ENCODE assay signal across 1 cellular context in the genomic region with DNA sequence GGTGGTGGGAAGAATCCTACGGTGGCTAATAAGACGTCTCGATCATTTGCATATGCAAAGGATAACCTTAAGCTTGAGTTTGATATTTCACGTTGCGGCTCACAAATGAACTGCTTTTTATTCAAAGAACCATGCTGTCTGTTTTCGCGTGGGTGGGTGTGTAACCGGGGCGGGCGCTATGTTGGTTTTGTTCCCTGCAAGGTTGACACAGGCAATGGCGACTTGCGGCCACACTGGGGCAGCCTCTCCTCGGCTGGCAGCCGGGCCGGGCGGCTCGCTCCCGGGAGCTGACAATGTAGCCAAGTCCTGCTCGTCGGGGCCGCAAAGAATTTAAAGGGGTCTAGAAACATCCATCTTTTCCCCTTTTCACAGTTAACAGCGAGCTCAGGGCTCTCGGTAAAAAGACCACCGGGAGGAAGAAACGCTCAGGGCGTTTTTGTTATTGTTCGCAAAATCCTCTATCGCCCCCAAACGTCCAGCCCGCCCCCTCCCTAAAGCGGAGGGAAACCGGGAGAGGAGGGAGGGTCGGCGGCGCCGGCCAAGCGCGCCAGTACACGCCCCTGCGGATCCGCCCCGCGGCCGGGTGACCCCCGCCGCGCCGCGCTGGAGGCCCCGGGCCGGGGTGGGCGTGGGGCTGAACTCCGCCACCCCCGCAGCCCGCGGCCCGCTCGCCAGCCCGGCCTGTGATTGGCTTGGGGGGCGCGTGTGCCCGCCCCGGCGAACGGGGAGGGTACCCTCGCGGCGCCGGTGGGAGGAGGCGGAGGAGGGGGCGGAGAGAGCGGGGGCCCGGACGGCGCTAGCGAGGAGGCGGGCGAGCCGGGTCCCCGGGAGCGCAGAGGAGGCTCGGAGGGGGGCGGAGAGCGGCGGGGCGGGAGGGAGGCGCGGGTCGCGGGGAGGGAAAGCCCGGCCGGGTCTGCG.
TF ChIP-seq lines count a peak whose summit lies in the region.

TSS of gene NEDD4L (plus strand) at position 775 of the 918 bp plus-strand sequence. CDS start 435 bp downstream, outside the sequence.

TF ChIP-seq in HEK293, 187 proteins besides CTCF, POLR2A, EP300 and RAD21 (continued from another document and continues in another):
- TF ChIP-seq ZNF354C (tag by site-specific recombination; IDR thresholded peaks at IDR 0.05; ENCODE audit: borderline replicate concordance, low read depth) = no peak
- TF ChIP-seq ZSCAN16 (tag by site-specific recombination; IDR thresholded peaks at IDR 0.05) = no peak
- no peak for TF ChIP-seq ZNF544 (tag by site-specific recombination; IDR thresholded peaks at IDR 0.05)
- no peak for TF ChIP-seq ZNF792 (tag by site-specific recombination; IDR thresholded peaks at IDR 0.05)
- TF ChIP-seq ZNF23 (tag by site-specific recombination; IDR thresholded peaks at IDR 0.05; ENCODE audit: borderline replicate concordance) = no peak
- TF ChIP-seq ZNF362 (tag by site-specific recombination; IDR thresholded peaks at IDR 0.05) = no peak
- TF ChIP-seq ZNF416 (tag by site-specific recombination; IDR thresholded peaks at IDR 0.05) = no peak
- no peak for TF ChIP-seq ZNF174 (tag by site-specific recombination; IDR thresholded peaks at IDR 0.05)
- TF ChIP-seq MEIS1 (CRISPR knock-in tag; IDR thresholded peaks at IDR 0.05; ENCODE audit: borderline replicate concordance) = no peak
- TF ChIP-seq, protein P1, sequence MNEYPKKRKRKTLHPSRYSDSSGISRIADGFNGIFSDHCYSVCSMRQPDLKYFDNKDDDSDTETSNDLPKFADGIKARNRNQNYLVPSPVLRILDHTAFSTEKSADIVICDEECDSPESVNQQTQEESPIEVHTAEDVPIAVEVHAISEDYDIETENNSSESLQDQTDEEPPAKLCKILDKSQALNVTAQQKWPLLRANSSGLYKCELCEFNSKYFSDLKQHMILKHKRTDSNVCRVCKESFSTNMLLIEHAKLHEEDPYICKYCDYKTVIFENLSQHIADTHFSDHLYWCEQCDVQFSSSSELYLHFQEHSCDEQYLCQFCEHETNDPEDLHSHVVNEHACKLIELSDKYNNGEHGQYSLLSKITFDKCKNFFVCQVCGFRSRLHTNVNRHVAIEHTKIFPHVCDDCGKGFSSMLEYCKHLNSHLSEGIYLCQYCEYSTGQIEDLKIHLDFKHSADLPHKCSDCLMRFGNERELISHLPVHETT (tag by site-specific recombination; IDR thresholded peaks at IDR 0.05) = no peak
- TF ChIP-seq ZNF658 (tag by site-specific recombination; IDR thresholded peaks at IDR 0.05) = no peak
- TF ChIP-seq ZNF324 (tag by site-specific recombination; IDR thresholded peaks at IDR 0.05) = no peak
- TF ChIP-seq KLF1 (tag by site-specific recombination; IDR thresholded peaks at IDR 0.05) = 0 out of 2 replicates have a peak, but pooled peaks have one; percentile 37
- TF ChIP-seq, protein P2, sequence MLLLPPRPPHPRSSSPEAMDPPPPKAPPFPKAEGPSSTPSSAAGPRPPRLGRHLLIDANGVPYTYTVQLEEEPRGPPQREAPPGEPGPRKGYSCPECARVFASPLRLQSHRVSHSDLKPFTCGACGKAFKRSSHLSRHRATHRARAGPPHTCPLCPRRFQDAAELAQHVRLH (tag by site-specific recombination; IDR thresholded peaks at IDR 0.05) = no peak
- TF ChIP-seq, protein P3, sequence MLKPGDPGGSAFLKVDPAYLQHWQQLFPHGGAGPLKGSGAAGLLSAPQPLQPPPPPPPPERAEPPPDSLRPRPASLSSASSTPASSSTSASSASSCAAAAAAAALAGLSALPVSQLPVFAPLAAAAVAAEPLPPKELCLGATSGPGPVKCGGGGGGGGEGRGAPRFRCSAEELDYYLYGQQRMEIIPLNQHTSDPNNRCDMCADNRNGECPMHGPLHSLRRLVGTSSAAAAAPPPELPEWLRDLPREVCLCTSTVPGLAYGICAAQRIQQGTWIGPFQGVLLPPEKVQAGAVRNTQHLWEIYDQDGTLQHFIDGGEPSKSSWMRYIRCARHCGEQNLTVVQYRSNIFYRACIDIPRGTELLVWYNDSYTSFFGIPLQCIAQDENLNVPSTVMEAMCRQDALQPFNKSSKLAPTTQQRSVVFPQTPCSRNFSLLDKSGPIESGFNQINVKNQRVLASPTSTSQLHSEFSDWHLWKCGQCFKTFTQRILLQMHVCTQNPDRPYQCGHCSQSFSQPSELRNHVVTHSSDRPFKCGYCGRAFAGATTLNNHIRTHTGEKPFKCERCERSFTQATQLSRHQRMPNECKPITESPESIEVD (tag by site-specific recombination; IDR thresholded peaks at IDR 0.05) = no peak
- peak; percentile 65; the same call in 1 of the 2 replicates for TF ChIP-seq EGR2 (tag by site-specific recombination; IDR thresholded peaks at IDR 0.05; ENCODE audit: low read depth)
- no peak for TF ChIP-seq ZNF558 (tag by site-specific recombination; IDR thresholded peaks at IDR 0.05)
- no peak for TF ChIP-seq HOXA7 (CRISPR knock-in tag; IDR thresholded peaks at IDR 0.05; ENCODE audit: borderline replicate concordance)
- no peak for TF ChIP-seq ZNF518A (tag by site-specific recombination; conservative IDR thresholded peaks at IDR 0.05; ENCODE audit: low read depth)
- TF ChIP-seq ZSCAN30 (tag by site-specific recombination; IDR thresholded peaks at IDR 0.05) = peak; percentile 75
- no peak for TF ChIP-seq HOXC10 (CRISPR knock-in tag; IDR thresholded peaks at IDR 0.05)
- TF ChIP-seq KLF9 (tag by site-specific recombination; IDR thresholded peaks at IDR 0.05; ENCODE audit: low read depth) = peak; percentile 62; the same call in 1 of the 2 replicates
- TF ChIP-seq, protein P4, sequence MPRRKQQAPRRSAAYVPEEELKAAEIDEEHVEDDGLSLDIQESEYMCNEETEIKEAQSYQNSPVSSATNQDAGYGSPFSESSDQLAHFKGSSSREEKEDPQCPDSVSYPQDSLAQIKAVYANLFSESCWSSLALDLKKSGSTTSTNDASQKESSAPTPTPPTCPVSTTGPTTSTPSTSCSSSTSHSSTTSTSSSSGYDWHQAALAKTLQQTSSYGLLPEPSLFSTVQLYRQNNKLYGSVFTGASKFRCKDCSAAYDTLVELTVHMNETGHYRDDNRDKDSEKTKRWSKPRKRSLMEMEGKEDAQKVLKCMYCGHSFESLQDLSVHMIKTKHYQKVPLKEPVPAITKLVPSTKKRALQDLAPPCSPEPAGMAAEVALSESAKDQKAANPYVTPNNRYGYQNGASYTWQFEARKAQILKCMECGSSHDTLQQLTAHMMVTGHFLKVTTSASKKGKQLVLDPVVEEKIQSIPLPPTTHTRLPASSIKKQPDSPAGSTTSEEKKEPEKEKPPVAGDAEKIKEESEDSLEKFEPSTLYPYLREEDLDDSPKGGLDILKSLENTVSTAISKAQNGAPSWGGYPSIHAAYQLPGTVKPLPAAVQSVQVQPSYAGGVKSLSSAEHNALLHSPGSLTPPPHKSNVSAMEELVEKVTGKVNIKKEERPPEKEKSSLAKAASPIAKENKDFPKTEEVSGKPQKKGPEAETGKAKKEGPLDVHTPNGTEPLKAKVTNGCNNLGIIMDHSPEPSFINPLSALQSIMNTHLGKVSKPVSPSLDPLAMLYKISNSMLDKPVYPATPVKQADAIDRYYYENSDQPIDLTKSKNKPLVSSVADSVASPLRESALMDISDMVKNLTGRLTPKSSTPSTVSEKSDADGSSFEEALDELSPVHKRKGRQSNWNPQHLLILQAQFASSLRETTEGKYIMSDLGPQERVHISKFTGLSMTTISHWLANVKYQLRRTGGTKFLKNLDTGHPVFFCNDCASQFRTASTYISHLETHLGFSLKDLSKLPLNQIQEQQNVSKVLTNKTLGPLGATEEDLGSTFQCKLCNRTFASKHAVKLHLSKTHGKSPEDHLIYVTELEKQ (tag by site-specific recombination; IDR thresholded peaks at IDR 0.05; ENCODE audit: borderline replicate concordance) = no peak
- TF ChIP-seq RBAK (tag by site-specific recombination; IDR thresholded peaks at IDR 0.05) = no peak
- TF ChIP-seq MYNN (tag by site-specific recombination; IDR thresholded peaks at IDR 0.05; ENCODE audit: borderline replicate concordance) = no peak
- TF ChIP-seq ZNF707 (tag by site-specific recombination; IDR thresholded peaks at IDR 0.05) = no peak
- no peak for TF ChIP-seq ZNF223 (tag by site-specific recombination; IDR thresholded peaks at IDR 0.05)
- TF ChIP-seq KLF7 (tag by site-specific recombination; IDR thresholded peaks at IDR 0.05; ENCODE audit: borderline replicate concordance) = no peak
- TF ChIP-seq, protein P5, sequence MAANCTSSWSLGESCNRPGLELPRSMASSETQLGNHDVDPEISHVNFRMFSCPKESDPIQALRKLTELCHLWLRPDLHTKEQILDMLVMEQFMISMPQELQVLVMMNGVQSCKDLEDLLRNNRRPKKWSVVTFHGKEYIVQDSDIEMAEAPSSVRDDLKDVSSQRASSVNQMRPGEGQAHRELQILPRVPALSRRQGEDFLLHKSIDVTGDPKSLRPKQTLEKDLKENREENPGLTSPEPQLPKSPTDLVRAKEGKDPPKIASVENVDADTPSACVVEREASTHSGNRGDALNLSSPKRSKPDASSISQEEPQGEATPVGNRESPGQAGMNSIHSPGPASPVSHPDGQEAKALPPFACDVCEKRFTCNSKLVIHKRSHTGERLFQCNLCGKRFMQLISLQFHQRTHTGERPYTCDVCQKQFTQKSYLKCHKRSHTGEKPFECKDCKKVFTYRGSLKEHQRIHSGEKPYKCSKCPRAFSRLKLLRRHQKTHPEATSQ (tag by site-specific recombination; IDR thresholded peaks at IDR 0.05) = no peak
- TF ChIP-seq ZNF132 (tag by site-specific recombination; IDR thresholded peaks at IDR 0.05; ENCODE audit: borderline replicate concordance) = no peak
- TF ChIP-seq, protein P6, sequence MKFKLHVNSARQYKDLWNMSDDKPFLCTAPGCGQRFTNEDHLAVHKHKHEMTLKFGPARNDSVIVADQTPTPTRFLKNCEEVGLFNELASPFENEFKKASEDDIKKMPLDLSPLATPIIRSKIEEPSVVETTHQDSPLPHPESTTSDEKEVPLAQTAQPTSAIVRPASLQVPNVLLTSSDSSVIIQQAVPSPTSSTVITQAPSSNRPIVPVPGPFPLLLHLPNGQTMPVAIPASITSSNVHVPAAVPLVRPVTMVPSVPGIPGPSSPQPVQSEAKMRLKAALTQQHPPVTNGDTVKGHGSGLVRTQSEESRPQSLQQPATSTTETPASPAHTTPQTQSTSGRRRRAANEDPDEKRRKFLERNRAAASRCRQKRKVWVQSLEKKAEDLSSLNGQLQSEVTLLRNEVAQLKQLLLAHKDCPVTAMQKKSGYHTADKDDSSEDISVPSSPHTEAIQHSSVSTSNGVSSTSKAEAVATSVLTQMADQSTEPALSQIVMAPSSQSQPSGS (tag by site-specific recombination; IDR thresholded peaks at IDR 0.05; ENCODE audit: low read depth) = no peak
- TF ChIP-seq ZNF16 (tag by site-specific recombination; IDR thresholded peaks at IDR 0.05; ENCODE audit: low read depth) = no peak
- TF ChIP-seq ZNF211 (tag by site-specific recombination; IDR thresholded peaks at IDR 0.05; ENCODE audit: low read depth) = no peak
- no peak for TF ChIP-seq ZNF311 (tag by site-specific recombination; IDR thresholded peaks at IDR 0.05; ENCODE audit: borderline replicate concordance)
- TF ChIP-seq ZNF596 (tag by site-specific recombination; IDR thresholded peaks at IDR 0.05) = no peak
- TF ChIP-seq ZNF341 (tag by site-specific recombination; IDR thresholded peaks at IDR 0.05; ENCODE audit: low read depth) = peak; percentile 88
- no peak for TF ChIP-seq ZNF280C (tag by site-specific recombination; IDR thresholded peaks at IDR 0.05)
